In the genomic region with DNA sequence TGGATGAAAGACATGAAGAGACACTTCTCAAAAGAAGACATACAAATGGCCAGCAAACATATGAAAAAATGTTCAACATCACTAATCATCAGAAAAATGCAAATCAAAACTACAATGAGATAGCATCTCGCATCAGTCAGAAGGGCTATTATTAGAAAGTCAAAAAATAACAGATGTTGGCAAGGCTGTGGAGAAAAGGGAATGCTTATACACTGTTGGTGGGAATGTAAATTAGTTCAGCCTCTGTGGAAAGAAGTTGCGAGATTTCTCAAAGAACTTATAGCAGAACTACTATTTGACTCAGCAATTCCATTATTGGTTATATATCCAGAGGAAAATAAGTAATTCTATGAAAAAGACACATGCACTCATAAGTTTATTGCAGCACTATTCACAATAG, we compare ENCODE assay signal across 8 cellular contexts. TPM values are rescaled to one million over a fixed set of nuclear protein-coding genes. Genes with fewer than 3 reads are reported as not detected.
DNase-seq lines count a peak whose midpoint lies in the region; ATAC-seq, FAIRE-seq and TF ChIP-seq lines count a peak whose summit lies in the region.
"Not testable (repeated sequence)": the region's sequence is repeated elsewhere in the genome, so short reads cannot be mapped to it uniquely, and the experiment has no call there.
"Had no signal": no experiment of that assay in that cellular context is flagged by ENCODE, and none has a peak within 500 bp of the region (broad histone marks: within the 10 kb centered on the region; RNA-seq: fewer than 3 reads in every experiment).

No MANE protein-coding gene starts in this region.

- not testable (repeated sequence) for H4K20me1 ChIP-seq in endothelial cell of umbilical vein (replicated peaks; ENCODE audit: control insufficient read depth, extremely low read depth, insufficient read depth, low read length); osteoblast (ENCODE audit: insufficient read depth, low read length)

- H3K4me2 ChIP-seq in A549: peak overlapping the region; percentile 21; the same call in 1 of the 3 replicates
- peak overlapping the region; percentile 36 for H3K4me2 ChIP-seq in endothelial cell of umbilical vein (ENCODE audit: insufficient read depth, low read length)
- not testable (repeated sequence) for H3K4me2 ChIP-seq in osteoblast (ENCODE audit: insufficient read depth, low read length)

- dilution Hi-C loops in endothelial cell of umbilical vein (cut with MboI; ENCODE audit: extremely low pct_ligation_motif_present, low sequenced_read_pairs): not testable (repeated sequence)

- not testable (repeated sequence) for H3K4me3 Mint-ChIP-seq in MCF 10A (ENCODE audit: unreplicated experiment)

- FAIRE-seq in A549 (lab: Jason Lieb, UNC); endothelial cell of umbilical vein (lab: Jason Lieb, UNC): not testable (repeated sequence)

- H3K36me3 ChIP-seq in SK-N-MC (ENCODE audit: insufficient read depth, low read length) (peaks cover 87% of the 10 kb centered on the region), endothelial cell of umbilical vein (ENCODE audit: control insufficient read depth in 2 of 2, extremely low read depth in 1 of 2, insufficient read depth in 2 of 2, low read length in 2 of 2) (peaks cover 4 to 39% of the 10 kb centered on the region in 2 experiments)
- H3K36me3 ChIP-seq in osteoblast (ENCODE audit: insufficient read depth, low read length): not testable (repeated sequence)

- not testable (repeated sequence) for H3K27me3 ChIP-seq in endothelial cell of umbilical vein (ENCODE audit: control insufficient read depth in 2 of 2, insufficient read depth in 2 of 2, low read length in 2 of 2); osteoblast (ENCODE audit: insufficient read depth, low read length)

- H3K9me3 ChIP-seq in A549; SK-N-MC (ENCODE audit: low read depth, low read length); endothelial cell of umbilical vein (replicated peaks; ENCODE audit: control insufficient read depth, insufficient read depth, low read length); osteoblast (ENCODE audit: low read depth, low read length): not testable (repeated sequence)

- H3K36me3 Mint-ChIP-seq in MCF 10A (ENCODE audit: insufficient read depth, unreplicated experiment): peaks cover 40% of the 10 kb centered on the region

- intact Hi-C loops in MCF 10A (cut with micrococcal nuclease); endothelial cell of umbilical vein (cut with micrococcal nuclease): not testable (repeated sequence)

- TF ChIP-seq CTCF in A549 (IDR thresholded peaks at IDR 0.05); MCF 10A (IDR thresholded peaks at IDR 0.05; ENCODE audit: unreplicated experiment); endothelial cell of umbilical vein (IDR thresholded peaks at IDR 0.05; ENCODE audit: extremely low read depth in 1 of 2, insufficient read depth in 1 of 2, low read depth in 1 of 2, low read length in 2 of 2); osteoblast (IDR thresholded peaks at IDR 0.05; ENCODE audit: extremely low read depth, low read depth, low read length): not testable (repeated sequence)

- H3K9me3 Mint-ChIP-seq in MCF 10A (ENCODE audit: unreplicated experiment): not testable (repeated sequence)

- CTCF ChIA-PET in A549 (lab: Yijun Ruan, JAX); endothelial cell of umbilical vein (lab: Charles Lee): not testable (repeated sequence)
- CTCF ChIA-PET in MCF 10A (lab: Yijun Ruan, JAX): interaction anchor here (1.1 kb wide), 1 partner anchor 366 kb away, joined by 3 read pairs; no protein-coding TSS in a partner anchor

- H3K9ac ChIP-seq in SK-N-MC (ENCODE audit: insufficient read length); endothelial cell of umbilical vein (replicated peaks; ENCODE audit: extremely low read depth, insufficient read depth, low read length): not testable (repeated sequence)

- TF ChIP-seq RAD21 in A549 (conservative IDR thresholded peaks at IDR 0.05 in 1 of 2, IDR thresholded peaks at IDR 0.05 in 1 of 2): not testable (repeated sequence)

- POLR2A ChIA-PET in A549 (lab: Yijun Ruan, JAX); endothelial cell of umbilical vein (lab: Charles Lee): not testable (repeated sequence)
- POLR2A ChIA-PET in MCF 10A (lab: Yijun Ruan, JAX): interaction anchor here (3.0 to 3.2 kb wide), 2 partner anchors 12 to 31 kb away, joined by 23 to 31 read pairs; partner anchors contain the start of gene SLC7A11

- not testable (repeated sequence) for H3K9me1 ChIP-seq in endothelial cell of umbilical vein (replicated peaks; ENCODE audit: control insufficient read depth, extremely low read depth, insufficient read depth, low read length)

- not testable (repeated sequence) for H2AFZ ChIP-seq in endothelial cell of umbilical vein (ENCODE audit: low read depth, low read length); osteoblast (ENCODE audit: low read length)

- not testable (repeated sequence) for TF ChIP-seq EP300 in A549 (IDR thresholded peaks at IDR 0.05)

- BruUV-seq in MCF 10A (replicated peaks; lab: Mats Ljungman, UMichigan); endothelial cell of umbilical vein (replicated peaks; lab: Mats Ljungman, UMichigan): not testable (repeated sequence)

- H3K27me3 Mint-ChIP-seq in MCF 10A (ENCODE audit: insufficient read depth, unreplicated experiment): not testable (repeated sequence)

- H3K27ac Mint-ChIP-seq in MCF 10A (ENCODE audit: low read depth, unreplicated experiment): peak overlapping the region; percentile 49

- DNase-seq in A549 (ENCODE audit: low read depth in 1 of 2, low spot score in 1 of 2); SK-N-MC (ENCODE audit: low read depth, low spot score); MCF 10A (ENCODE audit: unreplicated experiment); endothelial cell of umbilical vein (ENCODE audit: low read depth, low spot score); osteoblast (ENCODE audit: insufficient read length, low spot score, missing footprints): not testable (repeated sequence)
- DNase-seq in EH (ENCODE audit: low read depth) (peak; percentile 79), fibroblast of peridontal ligament (ENCODE audit: extremely low read depth) (peak; percentile 48)

- 81% methylated on average over 2 of the region's 2 CpGs for WGBS in A549 (ENCODE audit: missing lambda C conversion rate)

- H3K79me2 ChIP-seq in endothelial cell of umbilical vein (ENCODE audit: control insufficient read depth, insufficient read depth, low read length): peaks cover 91% of the 10 kb centered on the region
- not testable (repeated sequence) for H3K79me2 ChIP-seq in osteoblast (ENCODE audit: insufficient read depth, low read length)

- not testable (repeated sequence) for H3K27ac ChIP-seq in A549; endothelial cell of umbilical vein (ENCODE audit: insufficient read depth, low read depth, low read length)
- H3K27ac ChIP-seq in SK-N-MC (peak overlapping the region; percentile 60; the same call in 1 of the 2 replicates), osteoblast (ENCODE audit: low read depth, low read length) (peak overlapping the region; percentile 22)

- TF ChIP-seq POLR2A in A549 (IDR thresholded peaks at IDR 0.05; ENCODE audit: low read length); endothelial cell of umbilical vein (IDR thresholded peaks at IDR 0.05; ENCODE audit: low read depth, low read length): not testable (repeated sequence)

- H3K4me1 ChIP-seq in A549: peaks cover 75% of the 10 kb centered on the region
- not testable (repeated sequence) for H3K4me1 ChIP-seq in endothelial cell of umbilical vein (ENCODE audit: control insufficient read depth, extremely low read depth, insufficient read depth, low read length); osteoblast (ENCODE audit: insufficient read depth, low read length)

- peaks cover 25% of the 10 kb centered on the region for H3K4me1 Mint-ChIP-seq in MCF 10A (ENCODE audit: insufficient read depth, unreplicated experiment)

- H3K4me3 ChIP-seq in A549; SK-N-MC; endothelial cell of umbilical vein (replicated peaks in 1 of 3; ENCODE audit: insufficient read depth in 1 of 3, low read depth in 1 of 3, low read length in 3 of 3); osteoblast (ENCODE audit: insufficient read depth, low read length): not testable (repeated sequence)

- ATAC-seq in A549: not testable (repeated sequence)

RNA-seq across cellular contexts. Expression of gene SLC7A11, which starts 31.6 kb away (rescaled TPM):
- polyA plus RNA-seq in A549 (2011; rRNA removed): 125 and 161 TPM in 2 replicates
- 16.0 and 18.3 TPM in 2 replicates for polyA plus RNA-seq in A549 (2012; cell fraction: cytosol; rRNA removed)
- 15.2 and 26.8 TPM in 2 replicates for polyA plus RNA-seq in A549 (2012; cell fraction: nucleus; rRNA removed)
- 52.0 to 53.9 TPM (median 52.4 TPM) in 3 replicates for polyA plus RNA-seq in A549 (2017; fragmentation: RNase III; extraction: RNeasy Plus Mini Kit Qiagen cat#74134 plus additional on column Dnase treatment)
- 201 and 266 TPM in 2 replicates for polyA minus RNA-seq in A549 (2011; rRNA and poly(A)+ RNA removed)
- 103 and 153 TPM in 2 replicates for total RNA-seq in MCF 10A (2022)
- total RNA-seq in endothelial cell of umbilical vein: 79.3 and 82.7 TPM in 2 replicates
- polyA plus RNA-seq in endothelial cell of umbilical vein: 22.8 and 28.4 TPM in 2 replicates
- polyA plus RNA-seq in endothelial cell of umbilical vein (2011; cell fraction: cytosol; rRNA removed): 19.6 and 23.6 TPM in 2 replicates
- polyA plus RNA-seq in endothelial cell of umbilical vein (2011; cell fraction: nucleus; rRNA removed): 65.9 and 76.9 TPM in 2 replicates
- polyA plus RNA-seq in endothelial cell of umbilical vein (2012): 39.1 and 58.9 TPM in 2 replicates
- 263 and 304 TPM in 2 replicates for polyA minus RNA-seq in endothelial cell of umbilical vein
- 59.9 TPM for polyA minus RNA-seq in endothelial cell of umbilical vein (2011; cell fraction: cytosol; rRNA and poly(A)+ RNA removed)
- polyA minus RNA-seq in endothelial cell of umbilical vein (2011; cell fraction: nucleus; rRNA and poly(A)+ RNA removed): 162 and 225 TPM in 2 replicates
- total RNA-seq in osteoblast: 46.3 and 55.7 TPM in 2 replicates
- total RNA-seq: CD8-positive, alpha-beta T cell had no signal
